In genomic region chr5:39064450-39064849, GRCh38 we compare ENCODE assay signal across 20 cellular contexts.
"Had no signal": no experiment of that assay in that cellular context is flagged by ENCODE, and none has a peak within 500 bp of the region (broad histone marks: within the 10 kb centered on the region; RNA-seq: fewer than 3 reads in every experiment).

No MANE protein-coding gene starts in this region.

- ATAC-seq: esophagus mucosa, gastroesophageal sphincter, left cardiac atrium, lower lobe of right lung, upper lobe of right lung had no signal

- H3K4me3 Mint-ChIP-seq: activated T-helper 1 cell treated with anti-CD3 and anti-CD28 coated beads, Interleukin-12 subunit alpha, Interleukin-12 subunit beta, Interleukin-2, Interleukin-4 antibody, amounts not matched to agents 30 ng/mL and 10 ng/mL and 1 ng/mL, durations not matched to agents 14 hours and 24 hours and 36 hours; nephron progenitor cell; T-helper 2 cell treated with Interferon-gamma antibody and Interleukin-4, amounts not matched to agents 5 μg/mL and 100 μg/mL, for 36 hours had no signal

- H3K27ac Mint-ChIP-seq: activated T-helper 1 cell treated with anti-CD3 and anti-CD28 coated beads, Interleukin-12 subunit alpha, Interleukin-12 subunit beta, Interleukin-2, Interleukin-4 antibody, amounts not matched to agents 30 ng/mL and 10 ng/mL and 1 ng/mL, durations not matched to agents 14 hours and 24 hours and 36 hours; nephron progenitor cell; T-helper 2 cell treated with Interferon-gamma antibody and Interleukin-4, amounts not matched to agents 5 μg/mL and 100 μg/mL, for 36 hours had no signal

- H3K27ac ChIP-seq: breast epithelium, gastroesophageal sphincter, lower lobe of right lung, upper lobe of right lung had no signal

- H3K27me3 ChIP-seq: breast epithelium, gastroesophageal sphincter, heart left ventricle, upper lobe of right lung had no signal

- H3K36me3 ChIP-seq: breast epithelium had no signal

- H3K4me3 ChIP-seq: breast epithelium, gastroesophageal sphincter, heart left ventricle, lower lobe of right lung, upper lobe of right lung had no signal

- DNase-seq: activated CD4-positive, alpha-beta T cell treated with anti-CD3 and anti-CD28 coated beads for 4 hours; activated CD8-positive, alpha-beta memory T cell treated with anti-CD3 and anti-CD28 coated beads, Interleukin-2, amount 50 U/mL, for 4 hours; activated naive CD4-positive, alpha-beta T cell treated with Interleukin-2 at 50 U/mL for 16 hours; cortex of kidney; effector CD4-positive, alpha-beta T cell; heart left ventricle; left cardiac atrium; lower lobe of right lung; nephron progenitor cell; occipital lobe; posterior cingulate gyrus; stimulated activated CD8-positive, alpha-beta memory T cell treated with anti-CD3 and anti-CD28 coated beads, Interleukin-4, amount 100 ng/mL, for 48 hours; stimulated activated naive CD4-positive, alpha-beta T cell; SW 1271; upper lobe of right lung had no signal

- H3K9me3 ChIP-seq: breast epithelium, upper lobe of right lung had no signal

- H3K4me1 Mint-ChIP-seq: nephron progenitor cell had no signal

- H3K4me1 ChIP-seq: breast epithelium had no signal
